Comparison of ENCODE assay signal across 21 cellular contexts in the genomic region with DNA sequence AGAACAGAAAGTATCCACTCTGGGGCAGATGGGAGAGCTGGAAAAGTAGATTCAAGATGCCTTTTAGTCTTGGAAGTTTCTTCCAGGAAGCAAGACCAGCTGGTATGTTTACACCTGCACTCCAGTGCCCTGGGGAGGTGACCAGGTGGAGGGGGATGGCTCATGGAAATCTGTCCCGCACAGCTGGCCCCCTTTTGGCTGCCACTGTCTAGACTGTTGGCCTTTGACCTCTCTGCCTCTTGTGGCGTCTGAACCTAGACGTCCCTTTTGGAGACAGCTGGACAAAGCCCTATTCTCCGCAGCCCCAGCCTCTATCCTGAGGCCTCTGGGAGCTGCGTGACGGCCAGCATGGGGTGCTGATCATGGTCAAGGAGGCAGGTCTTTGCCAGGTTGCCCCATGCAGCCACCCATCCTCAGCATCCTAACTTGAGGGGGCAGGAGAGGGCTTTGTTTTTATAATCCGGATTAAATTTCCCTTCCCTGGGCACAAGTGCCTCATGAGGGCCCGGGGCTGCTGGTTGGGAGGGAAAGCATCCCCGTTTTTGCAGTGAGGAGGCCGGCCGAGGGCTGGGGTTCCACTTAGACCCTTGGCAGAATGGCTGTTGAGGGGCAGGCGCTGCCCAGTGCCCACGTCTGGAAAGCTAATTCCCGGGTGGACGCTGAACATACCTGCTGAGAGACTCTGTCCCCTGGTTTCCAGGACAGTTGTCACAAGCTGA. TPM values are rescaled to one million over a fixed set of nuclear protein-coding genes. Genes with fewer than 3 reads are reported as not detected.
DNase-seq lines count a peak whose midpoint lies in the region; ATAC-seq, FAIRE-seq and TF ChIP-seq lines count a peak whose summit lies in the region.
"Had no signal": no experiment of that assay in that cellular context is flagged by ENCODE, and none has a peak within 500 bp of the region (broad histone marks: within the 10 kb centered on the region; RNA-seq: fewer than 3 reads in every experiment).

No MANE protein-coding gene starts in this region.

- H3K4me1 Mint-ChIP-seq in immature natural killer cell: peaks cover 5 to 16% of the 10 kb centered on the region in 2 donors

- FAIRE-seq in A549 (lab: Jason Lieb, UNC): no peak
- FAIRE-seq: urothelium cell line had no signal

- peaks cover 52% of the 10 kb centered on the region for H3K4me1 ChIP-seq in A549
- H3K4me1 ChIP-seq in HUES48 (ENCODE audit: control insufficient read depth, insufficient read depth, low read length): peaks cover 11% of the 10 kb centered on the region
- peaks cover 0 to 2% of the 10 kb centered on the region in 2 donors for H3K4me1 ChIP-seq in breast epithelium
- peaks cover 25% of the 10 kb centered on the region for H3K4me1 ChIP-seq in mucosa of descending colon (ENCODE audit: low read depth)

- no peak for TF ChIP-seq POLR2A in A549 (IDR thresholded peaks at IDR 0.05; ENCODE audit: low read length)
- no peak for TF ChIP-seq POLR2A in breast epithelium (IDR thresholded peaks at IDR 0.05)

- no peak overlapping the region for H3K27ac Mint-ChIP-seq in immature natural killer cell
- H3K27ac Mint-ChIP-seq: stimulated activated naive CD8-positive, alpha-beta T cell treated with anti-CD3 and anti-CD28 coated beads, Interleukin-15, Interleukin-2, amounts not matched to agents 100 ng/mL and 50 ng/mL, for 24 hours had no signal

- H3K9ac ChIP-seq in HUES48 (ENCODE audit: low read depth, low read length): no peak overlapping the region

- peak overlapping the region; percentile 97 to 99 for H3K27ac ChIP-seq in A549
- peak overlapping the region; percentile 47 for H3K27ac ChIP-seq in HUES48 (ENCODE audit: low read depth, low read length)
- H3K27ac ChIP-seq in breast epithelium: peak overlapping the region; percentile 6 to 46
- H3K27ac ChIP-seq: colonic mucosa had no signal

- H3K4me3 Mint-ChIP-seq in immature natural killer cell: no peak overlapping the region
- H3K4me3 Mint-ChIP-seq: natural killer cell treated with Interleukin-12 subunit alpha and Interleukin-12 subunit beta and Interleukin-15 and Interleukin-18, amount 100 ng/mL, for 72 hours; stimulated activated naive CD8-positive, alpha-beta T cell treated with anti-CD3 and anti-CD28 coated beads, Interleukin-15, Interleukin-2, amounts not matched to agents 100 ng/mL and 50 ng/mL, for 24 hours had no signal

- DNase-seq in A549 (ENCODE audit: low read depth in 1 of 2, low spot score in 1 of 2) (no peak), breast epithelium (ENCODE audit: low spot score in 2 of 2) (no peak), mucosa of descending colon (no peak), RKO (ENCODE audit: low spot score) (no peak), immature natural killer cell (no peak), NCI-H1092 (lab: John Stamatoyannopoulos, UW) (no peak)
- no peak for DNase-seq in central memory CD4-positive, alpha-beta T cell
- DNase-seq: activated CD4-positive, alpha-beta T cell treated with anti-CD3 and anti-CD28 coated beads, Interleukin-2, amount 50 U/mL, for 1 hour; activated naive CD4-positive, alpha-beta T cell treated with Interleukin-2 at 50 U/mL for 16 hours; aorta; colonic mucosa; foreskin melanocyte; KBM-7; NCI-H2081; NCI-H748 treated with DMSO at 0.1 percent for 48 hours had no signal

- 71% methylated on average over 13 of the region's 15 CpGs for WGBS in A549 (ENCODE audit: missing lambda C conversion rate)

- H3K27me3 ChIP-seq in HUES48 (ENCODE audit: control insufficient read depth, insufficient read depth, low read length): no peaks in the 10 kb centered on the region
- no peaks in the 10 kb centered on the region for H3K27me3 ChIP-seq in breast epithelium
- H3K27me3 ChIP-seq: colonic mucosa had no signal

- peaks cover 0 to 15% (median 10%) of the 10 kb centered on the region in 3 donors for H3K36me3 Mint-ChIP-seq in immature natural killer cell
- H3K36me3 Mint-ChIP-seq: natural killer cell treated with Interleukin-12 subunit alpha and Interleukin-12 subunit beta and Interleukin-15 and Interleukin-18, amount 100 ng/mL, for 72 hours had no signal

- POLR2A ChIA-PET in A549 (lab: Yijun Ruan, JAX): interaction anchor here (1.8 kb wide), 1 partner anchor 17 kb away, joined by 11 read pairs; a partner anchor contains a TSS

- no peak for TF ChIP-seq EP300 in A549 (IDR thresholded peaks at IDR 0.05)

- ATAC-seq in A549 (no peak), mucosa of descending colon (peak; percentile 7)
- ATAC-seq: natural killer cell treated with Interleukin-12 subunit alpha and Interleukin-12 subunit beta and Interleukin-15 and Interleukin-18, amount 100 ng/mL, for 72 hours had no signal

- H3K9me3 ChIP-seq in A549 (no peaks in the 10 kb centered on the region; the same call in 2 of the 3 replicates), HUES48 (ENCODE audit: control insufficient read depth, insufficient read depth, low read length) (no peaks in the 10 kb centered on the region), breast epithelium (no peaks in the 10 kb centered on the region), mucosa of descending colon (no peaks in the 10 kb centered on the region)
- H3K9me3 ChIP-seq: colonic mucosa had no signal

- intact Hi-C loops in breast epithelium (cut with DNase I; ENCODE audit: low total_unique reads) (no loop called here), mucosa of descending colon (cut with DNase I, micrococcal nuclease) (no loop called here)

- H3K36me3 ChIP-seq in HUES48 (ENCODE audit: control insufficient read depth, insufficient read depth, low read length) (0 out of 2 replicates have a peak, but pooled peaks cover 2% of the 10 kb centered on the region), breast epithelium (no peaks in the 10 kb centered on the region), mucosa of descending colon (ENCODE audit: low read depth) (no peaks in the 10 kb centered on the region)
- H3K36me3 ChIP-seq: colonic mucosa had no signal

- H3K9me3 Mint-ChIP-seq in immature natural killer cell: no peaks in the 10 kb centered on the region
- H3K9me3 Mint-ChIP-seq: natural killer cell treated with Interleukin-12 subunit alpha and Interleukin-12 subunit beta and Interleukin-15 and Interleukin-18, amount 100 ng/mL, for 72 hours; stimulated activated naive CD8-positive, alpha-beta T cell treated with anti-CD3 and anti-CD28 coated beads, Interleukin-15, Interleukin-2, amounts not matched to agents 100 ng/mL and 50 ng/mL, for 24 hours had no signal

- no peak for TF ChIP-seq CTCF in A549 (IDR thresholded peaks at IDR 0.05)
- no peak for TF ChIP-seq CTCF in breast epithelium (IDR thresholded peaks at IDR 0.05)
- no peak for TF ChIP-seq CTCF in mucosa of descending colon (IDR thresholded peaks at IDR 0.05)

- H3K27me3 Mint-ChIP-seq in immature natural killer cell (ENCODE audit: low read depth in 3 of 3): peaks cover 0 to 2% (median 0%) of the 10 kb centered on the region in 3 donors
- H3K27me3 Mint-ChIP-seq: natural killer cell treated with Interleukin-12 subunit alpha and Interleukin-12 subunit beta and Interleukin-15 and Interleukin-18, amount 100 ng/mL, for 72 hours; stimulated activated naive CD8-positive, alpha-beta T cell treated with anti-CD3 and anti-CD28 coated beads, Interleukin-15, Interleukin-2, amounts not matched to agents 100 ng/mL and 50 ng/mL, for 24 hours had no signal

- CTCF ChIA-PET in A549 (lab: Yijun Ruan, JAX): interaction anchor here (0.8 to 1.7 kb wide), 2 partner anchors 41 to 42 kb away, joined by 3 to 8 read pairs; no protein-coding TSS in a partner anchor

- no peak overlapping the region for H3K4me2 ChIP-seq in A549

- no peak overlapping the region for H3K4me3 ChIP-seq in A549
- H3K4me3 ChIP-seq in HUES48 (ENCODE audit: low read depth, low read length): no peak overlapping the region
- H3K4me3 ChIP-seq in breast epithelium: no peak overlapping the region
- no peak overlapping the region for H3K4me3 ChIP-seq in mucosa of descending colon
- H3K4me3 ChIP-seq: colonic mucosa had no signal

- TF ChIP-seq RAD21 in A549 (conservative IDR thresholded peaks at IDR 0.05 in 1 of 2, IDR thresholded peaks at IDR 0.05 in 1 of 2): no peak

RNA-seq across cellular contexts. Expression of a gene that starts 17.3 kb away (rescaled TPM):
- polyA plus RNA-seq in A549 (2011; rRNA removed) (67.8 and 78.5 TPM in 2 replicates), A549 (2017; fragmentation: RNase III; extraction: RNeasy Plus Mini Kit Qiagen cat#74134 plus additional on column Dnase treatment) (53.4 to 58.4 TPM (median 56.9 TPM) in 3 replicates), immature natural killer cell (not detected)
- polyA plus RNA-seq in A549 (2012; cell fraction: cytosol; rRNA removed): 120 and 188 TPM in 2 replicates
- 132 and 182 TPM in 2 replicates for polyA plus RNA-seq in A549 (2012; cell fraction: nucleus; rRNA removed)
- polyA minus RNA-seq in A549 (2011; rRNA and poly(A)+ RNA removed): 33.4 and 59.6 TPM in 2 replicates
- total RNA-seq in breast epithelium (10 to 100 TPM in 1 of 3 donors, 1 to 10 TPM in 2; 2.7 to 60.3 (median 9.2) TPM), mucosa of descending colon (10 to 100 TPM; 13.8 to 28.2 (median 20.4) TPM)

RNA-seq across cellular contexts. Expression of a gene that starts 28.3 kb away (rescaled TPM):
- polyA plus RNA-seq in A549 (2011; rRNA removed) (7.1 and 8.6 TPM in 2 replicates), A549 (2017; fragmentation: RNase III; extraction: RNeasy Plus Mini Kit Qiagen cat#74134 plus additional on column Dnase treatment) (4.5 to 5.9 TPM (median 5.3 TPM) in 3 replicates), immature natural killer cell (10 to 100 TPM in 2 of 3 donors, 1 to 10 TPM in 1; 8.2 to 20.6 (median 17.5) TPM)
- polyA plus RNA-seq in A549 (2012; cell fraction: cytosol; rRNA removed): 2.4 and 3.9 TPM in 2 replicates
- polyA plus RNA-seq in A549 (2012; cell fraction: nucleus; rRNA removed): 2.9 and 3.5 TPM in 2 replicates
- 23.2 and 30.1 TPM in 2 replicates for polyA minus RNA-seq in A549 (2011; rRNA and poly(A)+ RNA removed)
- total RNA-seq in breast epithelium (10 to 100 TPM; 22.5 to 29.2 (median 25.9) TPM), mucosa of descending colon (10 to 100 TPM; 77.1 to 97.4 (median 91.5) TPM)

RNA-seq across cellular contexts. Expression of a gene that starts 28.8 kb away (rescaled TPM):
- not detected in 2 replicates for polyA plus RNA-seq in A549 (2011; rRNA removed)
- not detected in 2 replicates for polyA plus RNA-seq in A549 (2012; cell fraction: cytosol; rRNA removed)
- polyA plus RNA-seq in A549 (2012; cell fraction: nucleus; rRNA removed): not detected in 2 replicates
- not detected in 3 replicates for polyA plus RNA-seq in A549 (2017; fragmentation: RNase III; extraction: RNeasy Plus Mini Kit Qiagen cat#74134 plus additional on column Dnase treatment)
- polyA minus RNA-seq in A549 (2011; rRNA and poly(A)+ RNA removed): not detected in 2 replicates
- 10 to 100 TPM in 1 of 3 donors, 1 to 10 TPM in 2; 3.9 to 27.2 (median 7.2) TPM for total RNA-seq in breast epithelium
- 1 to 10 TPM; 2.1 to 8.8 (median 5.8) TPM for total RNA-seq in mucosa of descending colon
- 10 to 100 TPM in 1 of 3 donors, 1 to 10 TPM in 2; 2.7 to 18.1 (median 7.7) TPM for polyA plus RNA-seq in immature natural killer cell
- total RNA-seq: lung microvascular endothelial cell; natural killer cell treated with Interleukin-12 subunit alpha and Interleukin-12 subunit beta and Interleukin-15 and Interleukin-18, amount 100 ng/mL, for 72 hours; renal cortical epithelial cell had no signal

RNA-seq across cellular contexts. Expression of a gene that starts 45.8 kb away (rescaled TPM):
- polyA plus RNA-seq in A549 (2011; rRNA removed): 106 and 154 TPM in 2 replicates
- polyA plus RNA-seq in A549 (2012; cell fraction: cytosol; rRNA removed): 311 and 362 TPM in 2 replicates
- polyA plus RNA-seq in A549 (2012; cell fraction: nucleus; rRNA removed): 158 and 166 TPM in 2 replicates
- polyA plus RNA-seq in A549 (2017; fragmentation: RNase III; extraction: RNeasy Plus Mini Kit Qiagen cat#74134 plus additional on column Dnase treatment): 169 to 180 TPM (median 171 TPM) in 3 replicates
- 51.2 and 54.0 TPM in 2 replicates for polyA minus RNA-seq in A549 (2011; rRNA and poly(A)+ RNA removed)
- total RNA-seq in breast epithelium: 100 to 1,000 TPM in 2 of 3 donors, 10 to 100 TPM in 1; 83.0 to 122 (median 120) TPM
- total RNA-seq in mucosa of descending colon: 100 to 1,000 TPM in 2 of 3 donors, 10 to 100 TPM in 1; 86.3 to 158 (median 124) TPM
- 100 to 1,000 TPM; 128 to 189 (median 178) TPM for polyA plus RNA-seq in immature natural killer cell

RNA-seq across cellular contexts. Expression of a gene that starts 50.5 kb away (rescaled TPM):
- polyA plus RNA-seq in A549 (2011; rRNA removed) (5.4 and 6.9 TPM in 2 replicates), A549 (2017; fragmentation: RNase III; extraction: RNeasy Plus Mini Kit Qiagen cat#74134 plus additional on column Dnase treatment) (37.8 to 43.2 TPM (median 41.5 TPM) in 3 replicates), immature natural killer cell (100 to 1,000 TPM in 2 of 3 donors, 10 to 100 TPM in 1; 73.5 to 122 (median 107) TPM)
- 28.5 and 47.8 TPM in 2 replicates for polyA plus RNA-seq in A549 (2012; cell fraction: cytosol; rRNA removed)
- polyA plus RNA-seq in A549 (2012; cell fraction: nucleus; rRNA removed): 69.4 and 124 TPM in 2 replicates
- polyA minus RNA-seq in A549 (2011; rRNA and poly(A)+ RNA removed): 5.0 and 10.7 TPM in 2 replicates
- total RNA-seq in breast epithelium (10 to 100 TPM; 29.4 to 71.8 (median 46.7) TPM), mucosa of descending colon (10 to 100 TPM; 31.2 to 48.6 (median 41.1) TPM)

Comparison
In these comparisons a context has a peak if more than half of its experiments do, and no peak if none do; other contexts are left out.
1. H3K27ac ChIP-seq: peak in every context shown above with its lines; median percentile 98 in A549; 47 in HUES48; 26 in breast epithelium.